In genomic region chr21:42057861-42058437, GRCh38 we compare ENCODE assay signal across 17 cellular contexts. TPM values are rescaled to one million over a fixed set of nuclear protein-coding genes. Genes with fewer than 3 reads are reported as not detected.
DNase-seq lines count a peak whose midpoint lies in the region; ATAC-seq, FAIRE-seq and TF ChIP-seq lines count a peak whose summit lies in the region.
"Had no signal": no experiment of that assay in that cellular context is flagged by ENCODE, and none has a peak within 500 bp of the region (broad histone marks: within the 10 kb centered on the region; RNA-seq: fewer than 3 reads in every experiment).

No MANE protein-coding gene starts in this region.

- H3K36me3 Mint-ChIP-seq in activated naive CD8-positive, alpha-beta T cell treated with anti-CD3 and anti-CD28 coated beads, Interleukin-2, amount 10 ng/mL, durations not matched to agents 7 days and 5 days: no peaks in the 10 kb centered on the region
- no peaks in the 10 kb centered on the region for H3K36me3 Mint-ChIP-seq in activated naive CD8-positive, alpha-beta T cell treated with anti-CD3 and anti-CD28 coated beads for 36 hours
- H3K36me3 Mint-ChIP-seq in astrocyte (ENCODE audit: low read depth, unreplicated experiment): no peaks in the 10 kb centered on the region
- no peaks in the 10 kb centered on the region for H3K36me3 Mint-ChIP-seq in mesothelial cell of epicardium

- no peak for FAIRE-seq in astrocyte (lab: Jason Lieb, UNC)
- FAIRE-seq: endometrium had no signal

- H3K9me3 ChIP-seq in astrocyte (ENCODE audit: insufficient read depth, low read depth, low read length) (no peaks in the 10 kb centered on the region), mesenchymal stem cell (ENCODE audit: control insufficient read depth, low read length) (peaks cover 6% of the 10 kb centered on the region), upper lobe of right lung (no peaks in the 10 kb centered on the region)
- H3K9me3 ChIP-seq: breast epithelium had no signal

- no peaks in the 10 kb centered on the region for H4K20me1 ChIP-seq in astrocyte (ENCODE audit: insufficient read depth, low read length)

- H3K4ac ChIP-seq in mesenchymal stem cell (ENCODE audit: low read depth in 1 of 2, low read length in 2 of 2): peak overlapping the region; percentile 52

- peak overlapping the region; percentile 15 for H4K8ac ChIP-seq in mesenchymal stem cell (ENCODE audit: low read length)

- H3K4me1 ChIP-seq in astrocyte (ENCODE audit: insufficient read depth, low read length) (peaks cover 22% of the 10 kb centered on the region), mesenchymal stem cell (ENCODE audit: control insufficient read depth, insufficient read depth, low read depth, low read length) (no peaks in the 10 kb centered on the region), upper lobe of right lung (peaks cover 35% of the 10 kb centered on the region)

- no peak for DNase-seq in activated naive CD8-positive, alpha-beta T cell treated with anti-CD3 and anti-CD28 coated beads, Interleukin-2, amount 10 ng/mL, durations not matched to agents 7 days and 5 days
- DNase-seq in activated naive CD8-positive, alpha-beta T cell treated with anti-CD3 and anti-CD28 coated beads for 36 hours: no peak
- DNase-seq in astrocyte (ENCODE audit: low read depth): peak; percentile 34
- peak; percentile 60 for DNase-seq in mesenchymal stem cell
- peak; percentile 58 for DNase-seq in upper lobe of right lung
- no peak for DNase-seq in mesothelial cell of epicardium (ENCODE audit: low spot score in 2 of 2, unreplicated experiment in 2 of 2)
- DNase-seq: activated CD4-positive, alpha-beta T cell treated with anti-CD3 and anti-CD28 coated beads for 1 hour; activated T-cell treated with anti-CD3 and anti-CD28 coated beads, Interleukin-2, amount 50 U/mL, for 72 hours; DMS 273 treated with DMSO at 0.1 percent for 48 hours; glutamatergic neuron; NCI-H1436 had no signal

- H3K14ac ChIP-seq in mesenchymal stem cell (ENCODE audit: low read length in 2 of 2): peak overlapping the region in 1 of 2 experiments; percentile 78

- H2AK5ac ChIP-seq in mesenchymal stem cell (ENCODE audit: low read length, severe bottlenecking): no peak overlapping the region

- H3K4me3 Mint-ChIP-seq in activated naive CD8-positive, alpha-beta T cell treated with anti-CD3 and anti-CD28 coated beads, Interleukin-2, amount 10 ng/mL, durations not matched to agents 7 days and 5 days: no peak overlapping the region
- no peak overlapping the region for H3K4me3 Mint-ChIP-seq in activated naive CD8-positive, alpha-beta T cell treated with anti-CD3 and anti-CD28 coated beads for 36 hours
- no peak overlapping the region for H3K4me3 Mint-ChIP-seq in astrocyte (ENCODE audit: unreplicated experiment)
- no peak overlapping the region for H3K4me3 Mint-ChIP-seq in mesothelial cell of epicardium
- H3K4me3 Mint-ChIP-seq: activated T-cell treated with anti-CD3 and anti-CD28 coated beads, Interleukin-2, amount 50 U/mL, for 72 hours; neural crest cell had no signal

- H4K91ac ChIP-seq in mesenchymal stem cell (ENCODE audit: low read length): peak overlapping the region; percentile 5

- H3K9ac ChIP-seq in astrocyte (ENCODE audit: low read length): peak overlapping the region; percentile 64
- H3K9ac ChIP-seq in mesenchymal stem cell (ENCODE audit: low read length): no peak overlapping the region

- no peak for ATAC-seq in activated naive CD8-positive, alpha-beta T cell treated with anti-CD3 and anti-CD28 coated beads, Interleukin-2, amount 10 ng/mL, durations not matched to agents 7 days and 5 days (ENCODE audit: low read depth)
- no peak for ATAC-seq in upper lobe of right lung
- ATAC-seq in HG02623 (IDR thresholded peaks at IDR 0.05; ENCODE audit: unreplicated experiment): no peak
- ATAC-seq in HG03442 (IDR thresholded peaks at IDR 0.05; ENCODE audit: unreplicated experiment): no peak
- ATAC-seq: activated T-cell treated with anti-CD3 and anti-CD28 coated beads, Interleukin-2, amount 50 U/mL, for 72 hours had no signal

- peak overlapping the region; percentile 86 to 89 for H2BK12ac ChIP-seq in mesenchymal stem cell (ENCODE audit: low read length in 2 of 2)

- H3K18ac ChIP-seq in mesenchymal stem cell (ENCODE audit: low read depth in 1 of 2, low read length in 2 of 2): peak overlapping the region; percentile 52 to 63

- peak overlapping the region; percentile 73 for H3K4me2 ChIP-seq in astrocyte (ENCODE audit: low read length)
- no peak overlapping the region for H3K4me2 ChIP-seq in mesenchymal stem cell (ENCODE audit: low read length, poor library complexity, severe bottlenecking)

- H2AFZ ChIP-seq in astrocyte (ENCODE audit: low read depth, low read length): no peak overlapping the region
- H2AFZ ChIP-seq in mesenchymal stem cell (ENCODE audit: low read depth, low read length): no peak overlapping the region

- H3K27me3 ChIP-seq in astrocyte (ENCODE audit: insufficient read depth, low read length) (peaks cover 15% of the 10 kb centered on the region), mesenchymal stem cell (ENCODE audit: control insufficient read depth in 1 of 2, insufficient read depth in 1 of 2, low read length in 2 of 2) (peaks cover 6 to 80% of the 10 kb centered on the region in 2 experiments), upper lobe of right lung (no peaks in the 10 kb centered on the region)
- H3K27me3 ChIP-seq: breast epithelium had no signal

- no peak for TF ChIP-seq CTCF in astrocyte (IDR thresholded peaks at IDR 0.05; ENCODE audit: insufficient read depth, low read depth, low read length)
- no peak for TF ChIP-seq CTCF in upper lobe of right lung (IDR thresholded peaks at IDR 0.05)
- no peak for TF ChIP-seq CTCF in mesothelial cell of epicardium (IDR thresholded peaks at IDR 0.05; ENCODE audit: unreplicated experiment)

- H2BK15ac ChIP-seq in mesenchymal stem cell (ENCODE audit: low read depth, poor library complexity, severe bottlenecking): no peak overlapping the region

- H3K27me3 Mint-ChIP-seq in activated naive CD8-positive, alpha-beta T cell treated with anti-CD3 and anti-CD28 coated beads, Interleukin-2, amount 10 ng/mL, durations not matched to agents 7 days and 5 days: peaks cover under 1% of the 10 kb centered on the region
- no peaks in the 10 kb centered on the region for H3K27me3 Mint-ChIP-seq in activated naive CD8-positive, alpha-beta T cell treated with anti-CD3 and anti-CD28 coated beads for 36 hours
- H3K27me3 Mint-ChIP-seq in astrocyte (ENCODE audit: low read depth, unreplicated experiment): peaks cover 40% of the 10 kb centered on the region
- H3K27me3 Mint-ChIP-seq in mesothelial cell of epicardium (ENCODE audit: low read depth): no peaks in the 10 kb centered on the region

- intact Hi-C loops in upper lobe of right lung (cut with DNase I): no loop called here

- POLR2A ChIA-PET in activated naive CD8-positive, alpha-beta T cell treated with anti-CD3 and anti-CD28 coated beads, Interleukin-2, amount 10 ng/mL, durations not matched to agents 7 days and 5 days (lab: Charles Lee): no interaction called here

- 78% methylated on average over 11 of the region's 11 CpGs for WGBS in mesenchymal stem cell

- H3K27ac ChIP-seq in astrocyte (ENCODE audit: low read depth, low read length) (peak overlapping the region; percentile 68), mesenchymal stem cell (ENCODE audit: low read length, poor library complexity, severe bottlenecking) (no peak overlapping the region), upper lobe of right lung (peak overlapping the region; percentile 37)

- H3K27ac Mint-ChIP-seq in activated naive CD8-positive, alpha-beta T cell treated with anti-CD3 and anti-CD28 coated beads, Interleukin-2, amount 10 ng/mL, durations not matched to agents 7 days and 5 days: peak overlapping the region; percentile 49
- H3K27ac Mint-ChIP-seq in activated naive CD8-positive, alpha-beta T cell treated with anti-CD3 and anti-CD28 coated beads for 36 hours: no peak overlapping the region
- H3K27ac Mint-ChIP-seq in astrocyte (ENCODE audit: unreplicated experiment) (no peak overlapping the region), mesothelial cell of epicardium (no peak overlapping the region)
- H3K27ac Mint-ChIP-seq: activated T-cell treated with anti-CD3 and anti-CD28 coated beads, Interleukin-2, amount 50 U/mL, for 72 hours had no signal

- no peaks in the 10 kb centered on the region for H3K36me3 ChIP-seq in astrocyte (ENCODE audit: insufficient read depth, low read length)
- no peaks in the 10 kb centered on the region for H3K36me3 ChIP-seq in mesenchymal stem cell (ENCODE audit: control insufficient read depth in 1 of 2, insufficient read depth in 2 of 2, low read depth in 1 of 2, low read length in 2 of 2)
- H3K36me3 ChIP-seq in upper lobe of right lung: no peaks in the 10 kb centered on the region
- H3K36me3 ChIP-seq: breast epithelium had no signal

- H3K79me2 ChIP-seq in astrocyte (ENCODE audit: insufficient read depth, low read length): no peaks in the 10 kb centered on the region

- H3K4me3 ChIP-seq in astrocyte (ENCODE audit: insufficient read depth, low read depth, low read length): no peak overlapping the region
- H3K4me3 ChIP-seq in mesenchymal stem cell (ENCODE audit: insufficient read depth in 1 of 2, low read depth in 1 of 2, low read length in 2 of 2): no peak overlapping the region
- H3K4me3 ChIP-seq in upper lobe of right lung: no peak overlapping the region
- H3K4me3 ChIP-seq: breast epithelium, skin epidermis had no signal

- H2BK120ac ChIP-seq in mesenchymal stem cell (ENCODE audit: low read depth, low read length): peak overlapping the region; percentile 69

- no peak overlapping the region for H2BK5ac ChIP-seq in mesenchymal stem cell (ENCODE audit: low read depth, low read length, poor library complexity, severe bottlenecking)

- H3K23ac ChIP-seq in mesenchymal stem cell (ENCODE audit: low read length in 2 of 2): peak overlapping the region in 1 of 2 experiments; percentile 61

- H3K4me1 Mint-ChIP-seq in activated naive CD8-positive, alpha-beta T cell treated with anti-CD3 and anti-CD28 coated beads, Interleukin-2, amount 10 ng/mL, durations not matched to agents 7 days and 5 days: peaks cover 23% of the 10 kb centered on the region
- H3K4me1 Mint-ChIP-seq in activated naive CD8-positive, alpha-beta T cell treated with anti-CD3 and anti-CD28 coated beads for 36 hours: peaks cover 26% of the 10 kb centered on the region
- H3K4me1 Mint-ChIP-seq in astrocyte (ENCODE audit: low read depth, unreplicated experiment): peaks cover 3% of the 10 kb centered on the region
- H3K4me1 Mint-ChIP-seq in mesothelial cell of epicardium: peaks cover 14% of the 10 kb centered on the region

- H3K79me1 ChIP-seq in mesenchymal stem cell (replicated peaks; ENCODE audit: low read length, poor library complexity, severe bottlenecking): no peaks in the 10 kb centered on the region

- no peaks in the 10 kb centered on the region for H3K9me3 Mint-ChIP-seq in activated naive CD8-positive, alpha-beta T cell treated with anti-CD3 and anti-CD28 coated beads, Interleukin-2, amount 10 ng/mL, durations not matched to agents 7 days and 5 days
- H3K9me3 Mint-ChIP-seq in activated naive CD8-positive, alpha-beta T cell treated with anti-CD3 and anti-CD28 coated beads for 36 hours: no peaks in the 10 kb centered on the region
- H3K9me3 Mint-ChIP-seq in astrocyte (ENCODE audit: unreplicated experiment): peaks cover 6% of the 10 kb centered on the region
- H3K9me3 Mint-ChIP-seq in mesothelial cell of epicardium: peaks cover 6% of the 10 kb centered on the region
- H3K9me3 Mint-ChIP-seq: activated T-cell treated with anti-CD3 and anti-CD28 coated beads, Interleukin-2, amount 50 U/mL, for 72 hours; neural crest cell had no signal

RNA-seq across cellular contexts. Expression of gene UMODL1, which starts 13.2 kb away (rescaled TPM):
- total RNA-seq in activated naive CD8-positive, alpha-beta T cell treated with anti-CD3 and anti-CD28 coated beads, Interleukin-2, amount 10 ng/mL, durations not matched to agents 7 days and 5 days: under 1 TPM; 0.26 to 0.30 TPM
- not detected for total RNA-seq in activated naive CD8-positive, alpha-beta T cell treated with anti-CD3 and anti-CD28 coated beads for 36 hours
- total RNA-seq in astrocyte (0.10 TPM in 1 of 2 replicates, not detected in the other), upper lobe of right lung (0.49 TPM), mesothelial cell of epicardium (not detected in 3 replicates)
- 0.07 TPM for polyA plus RNA-seq in mesenchymal stem cell (2013, experiment 1 of 2)
- 0.07 TPM for polyA plus RNA-seq in mesenchymal stem cell (2013, experiment 2 of 2)
- total RNA-seq: breast epithelium, neural crest cell had no signal

RNA-seq across cellular contexts. Expression of gene ZBTB21, which starts 47.8 kb away (rescaled TPM):
- 10 to 100 TPM; 20.3 to 27.2 TPM for total RNA-seq in activated naive CD8-positive, alpha-beta T cell treated with anti-CD3 and anti-CD28 coated beads, Interleukin-2, amount 10 ng/mL, durations not matched to agents 7 days and 5 days
- total RNA-seq in activated naive CD8-positive, alpha-beta T cell treated with anti-CD3 and anti-CD28 coated beads for 36 hours: 10 to 100 TPM; 29.6 to 29.7 TPM
- total RNA-seq in astrocyte: 18.3 and 20.5 TPM in 2 replicates
- 9.7 TPM for polyA plus RNA-seq in mesenchymal stem cell (2013, experiment 1 of 2)
- polyA plus RNA-seq in mesenchymal stem cell (2013, experiment 2 of 2): 9.5 TPM
- 17.8 TPM for total RNA-seq in upper lobe of right lung
- total RNA-seq in mesothelial cell of epicardium: 15.5 to 17.7 TPM (median 17.4 TPM) in 3 replicates

Comparison
In these comparisons a context has a peak if more than half of its experiments do, and no peak if none do; other contexts are left out.
1. DNase-seq: peak in astrocyte (single experiment), mesenchymal stem cell (single experiment) and upper lobe of right lung (single experiment); none in activated naive CD8-positive, alpha-beta T cell treated with anti-CD3 and anti-CD28 coated beads, Interleukin-2, amount 10 ng/mL, durations not matched to agents 7 days and 5 days (single experiment), activated naive CD8-positive, alpha-beta T cell treated with anti-CD3 and anti-CD28 coated beads for 36 hours (single experiment) and mesothelial cell of epicardium (0 of 2).